8 cellular contexts compared by ENCODE assay signal in genomic region chr20:18628330-18628941, GRCh38. TPM values are rescaled to one million over a fixed set of nuclear protein-coding genes. Genes with fewer than 3 reads are reported as not detected.
DNase-seq lines count a peak whose midpoint lies in the region; ATAC-seq and TF ChIP-seq lines count a peak whose summit lies in the region.

No MANE protein-coding gene starts in this region.

- intact Hi-C loops in esophagus muscularis mucosa (cut with DNase I) = loop anchor here (10.0 kb wide), 1 partner anchor 1036 kb away; no protein-coding TSS in a partner anchor
- intact Hi-C loops in CD8-positive, alpha-beta T cell (cut with DNase I, micrococcal nuclease) = no loop called here

- H2AFZ ChIP-seq in SU-DHL-6 (ENCODE audit: low read depth, low read length, severe bottlenecking) = no peak overlapping the region

- H3K9me2 ChIP-seq in SU-DHL-6 (replicated peaks; ENCODE audit: insufficient read depth, low read length) = no peaks in the 10 kb centered on the region

- H3K36me3 Mint-ChIP-seq in CD8-positive, alpha-beta T cell = peaks cover 46% of the 10 kb centered on the region

- no peak overlapping the region for H3K27ac Mint-ChIP-seq in CD8-positive, alpha-beta T cell

- no peak for DNase-seq in AG09319 (ENCODE audit: extremely low read depth, low read depth)
- DNase-seq in islet precursor cell = peak; percentile 67
- DNase-seq in T-helper 1 cell = no peak
- DNase-seq in esophagus muscularis mucosa (ENCODE audit: extremely low spot score) = no peak
- no peak for DNase-seq in CD8-positive, alpha-beta T cell

- H3K9ac ChIP-seq in SU-DHL-6 (ENCODE audit: low read length) = no peak overlapping the region

- no peaks in the 10 kb centered on the region for H3K4me1 ChIP-seq in esophagus muscularis mucosa
- no peaks in the 10 kb centered on the region for H3K4me1 ChIP-seq in CD8-positive, alpha-beta T cell (ENCODE audit: insufficient read depth, low read length)

- H3K4me3 Mint-ChIP-seq in CD8-positive, alpha-beta T cell = no peak overlapping the region

- H3K36me3 ChIP-seq in SU-DHL-6 (ENCODE audit: low read length) (no peaks in the 10 kb centered on the region), esophagus muscularis mucosa (peaks cover 0 to 36% (median 18%) of the 10 kb centered on the region in 4 donors)
- H3K36me3 ChIP-seq in CD8-positive, alpha-beta T cell (ENCODE audit: insufficient read depth, low read length) = no peaks in the 10 kb centered on the region

- H3K79me2 ChIP-seq in SU-DHL-6 (ENCODE audit: insufficient read depth, low read length) = no peaks in the 10 kb centered on the region

- H3K27me3 Mint-ChIP-seq in CD8-positive, alpha-beta T cell (ENCODE audit: low read depth) = no peaks in the 10 kb centered on the region

- no peaks in the 10 kb centered on the region for H3K9me3 ChIP-seq in SU-DHL-6 (ENCODE audit: insufficient read depth, low read length)
- H3K9me3 ChIP-seq in esophagus muscularis mucosa = no peaks in the 10 kb centered on the region
- no peaks in the 10 kb centered on the region for H3K9me3 ChIP-seq in CD8-positive, alpha-beta T cell (ENCODE audit: low read length)

- no peak for TF ChIP-seq EP300 in esophagus muscularis mucosa (IDR thresholded peaks at IDR 0.05)

- no peak for ATAC-seq in HG02642 (IDR thresholded peaks at IDR 0.05; ENCODE audit: poor library complexity, unreplicated experiment)
- ATAC-seq in CD8-positive, alpha-beta T cell = no peak

- H3K4me3 ChIP-seq in GM12875 (ENCODE audit: low read depth, low read length) = no peak overlapping the region
- no peak overlapping the region for H3K4me3 ChIP-seq in SU-DHL-6 (ENCODE audit: insufficient read depth, low read length, poor library complexity, severe bottlenecking)
- H3K4me3 ChIP-seq in esophagus muscularis mucosa = no peak overlapping the region
- no peak overlapping the region for H3K4me3 ChIP-seq in CD8-positive, alpha-beta T cell (ENCODE audit: low read depth, low read length)

- H3K27ac ChIP-seq in SU-DHL-6 (ENCODE audit: low read depth, low read length) (no peak overlapping the region), esophagus muscularis mucosa (replicated peaks in 1 of 4) (no peak overlapping the region)
- no peak overlapping the region for H3K27ac ChIP-seq in CD8-positive, alpha-beta T cell (ENCODE audit: low read depth, low read length)

- TF ChIP-seq POLR2A in esophagus muscularis mucosa (IDR thresholded peaks at IDR 0.05; ENCODE audit: low read depth) = no peak

- no peaks in the 10 kb centered on the region for H3K9me3 Mint-ChIP-seq in CD8-positive, alpha-beta T cell

- no peak overlapping the region for H3K4me2 ChIP-seq in SU-DHL-6 (ENCODE audit: low read depth, low read length, poor library complexity, severe bottlenecking)

- POLR2A ChIA-PET in CD8-positive, alpha-beta T cell (lab: Charles Lee) = no interaction called here

- TF ChIP-seq CTCF in AG09319 (IDR thresholded peaks at IDR 0.05; ENCODE audit: low read depth, low read length) (peak; percentile 45), GM12875 (IDR thresholded peaks at IDR 0.05; ENCODE audit: borderline replicate concordance, insufficient read depth, low read depth, low read length) (peak; percentile 77), SU-DHL-6 (IDR thresholded peaks at IDR 0.05; ENCODE audit: insufficient read depth, low read length, poor library complexity, severe bottlenecking) (peak; percentile 53), esophagus muscularis mucosa (IDR thresholded peaks at IDR 0.05) (peak in 1 of 3 experiments; percentile 38)
- no peak for TF ChIP-seq CTCF in CD8-positive, alpha-beta T cell (IDR thresholded peaks at IDR 0.05)

- CTCF ChIA-PET in CD8-positive, alpha-beta T cell (lab: Charles Lee) = no interaction called here

- H3F3A ChIP-seq in SU-DHL-6 (ENCODE audit: insufficient read depth) = no peaks in the 10 kb centered on the region

- no peaks in the 10 kb centered on the region for H3K27me3 ChIP-seq in SU-DHL-6 (ENCODE audit: low read length)
- H3K27me3 ChIP-seq in esophagus muscularis mucosa = no peaks in the 10 kb centered on the region
- no peaks in the 10 kb centered on the region for H3K27me3 ChIP-seq in CD8-positive, alpha-beta T cell (ENCODE audit: insufficient read depth, low read length)

- 84% methylated on average over 12 of the region's 12 CpGs for WGBS in esophagus muscularis mucosa

- no peaks in the 10 kb centered on the region for H3K4me1 Mint-ChIP-seq in CD8-positive, alpha-beta T cell (ENCODE audit: low read depth)

- no peaks in the 10 kb centered on the region for H4K20me1 ChIP-seq in SU-DHL-6 (ENCODE audit: low read depth, low read length)

RNA-seq across cellular contexts. Expression of gene DTD1, which starts 40.6 kb away (rescaled TPM):
- total RNA-seq in esophagus muscularis mucosa = 10 to 100 TPM; 15.1 to 20.0 (median 17.5) TPM
- 10 to 100 TPM; 12.5 to 14.5 TPM for total RNA-seq in CD8-positive, alpha-beta T cell
